ENCODE assay signal across 25 cellular contexts in the genomic region with DNA sequence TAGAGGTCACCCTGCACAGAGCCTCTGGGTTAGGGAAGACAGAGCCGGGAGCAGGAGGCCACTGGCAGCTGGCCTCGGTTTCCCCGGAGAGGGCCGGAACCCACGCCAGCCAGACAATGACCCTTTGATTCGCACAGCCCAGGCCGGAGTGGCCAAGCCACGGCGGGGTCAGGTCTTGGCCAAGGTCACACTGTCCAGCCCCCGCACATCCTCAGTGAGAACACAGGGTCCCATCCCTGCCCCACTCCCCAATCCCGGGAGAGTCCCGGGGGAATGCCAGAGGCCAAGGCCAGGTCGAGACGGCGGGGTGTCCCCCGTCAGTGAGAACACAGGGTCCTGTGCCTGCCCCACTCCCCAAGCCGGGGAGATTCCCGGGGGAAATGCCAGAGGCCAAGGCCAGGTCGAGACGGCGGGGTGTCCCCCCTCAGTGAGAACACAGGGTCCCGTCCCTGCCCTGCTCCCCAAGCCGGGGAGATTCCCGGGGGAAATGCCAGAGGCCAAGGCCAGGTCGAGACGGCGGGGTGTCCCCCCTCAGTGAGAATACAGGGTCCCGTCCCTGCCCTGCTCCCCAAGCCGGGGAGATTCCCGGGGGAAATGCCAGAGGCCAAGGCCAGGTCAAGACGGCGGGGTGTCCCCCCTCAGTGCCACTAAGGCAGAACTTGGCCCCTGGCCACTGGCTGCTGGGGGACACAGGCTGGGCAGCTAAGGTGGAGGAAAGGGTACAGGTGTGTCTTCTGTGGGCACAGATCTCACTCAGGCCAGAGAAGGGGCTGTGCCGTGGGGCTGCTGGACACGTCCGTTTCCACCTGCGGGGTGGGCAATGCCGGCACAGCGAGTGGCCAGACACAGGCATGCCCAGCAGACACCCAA. TPM values are rescaled to one million over a fixed set of nuclear protein-coding genes. Genes with fewer than 3 reads are reported as not detected.
DNase-seq lines count a peak whose midpoint lies in the region; ATAC-seq and TF ChIP-seq lines count a peak whose summit lies in the region.
"Had no signal": no experiment of that assay in that cellular context is flagged by ENCODE, and none has a peak within 500 bp of the region (broad histone marks: within the 10 kb centered on the region; RNA-seq: fewer than 3 reads in every experiment).

No MANE protein-coding gene starts in this region.

- ATAC-seq in IMR-90 (ENCODE audit: low read depth) (no peak), GM21423 (IDR thresholded peaks at IDR 0.05; ENCODE audit: unreplicated experiment) (no peak), HG02763 (IDR thresholded peaks at IDR 0.05; ENCODE audit: unreplicated experiment) (no peak), GM19397 (IDR thresholded peaks at IDR 0.05; ENCODE audit: unreplicated experiment) (no peak), HG03432 (IDR thresholded peaks at IDR 0.05; ENCODE audit: unreplicated experiment) (no peak)
- ATAC-seq: WTC11 had no signal

- peaks cover 8% of the 10 kb centered on the region; the same call in 1 of the 2 replicates for H3K9me1 ChIP-seq in IMR-90 (ENCODE audit: insufficient read depth, low read length)

- no peak for DNase-seq in IMR-90
- DNase-seq in esophagus squamous epithelium (lab: John Stamatoyannopoulos, UW) = no peak
- peak; percentile 67 for DNase-seq in medulla oblongata (ENCODE audit: extremely low spot score)
- DNase-seq: ACHN; activated CD4-positive, alpha-beta memory T cell treated with anti-CD3 and anti-CD28 coated beads, Interleukin-2, amount 10 ng/mL, durations not matched to agents 7 days and 5 days; activated naive CD4-positive, alpha-beta T cell treated with anti-CD3 and anti-CD28 coated beads for 36 hours; activated T-cell treated with anti-CD3 and anti-CD28 coated beads, Interleukin-2, amount 50 U/mL, for 1 hour; aorta; cerebellar nuclear complex; endodermal cell; NCI-H1436 treated with DMSO at 0.1 percent for 48 hours; NCI-H2171 treated with DMSO at 0.1 percent for 48 hours; stimulated activated naive CD4-positive, alpha-beta T cell had no signal

- no peak overlapping the region for H2BK120ac ChIP-seq in IMR-90 (ENCODE audit: low read depth, low read length)

- no peak overlapping the region for H2BK5ac ChIP-seq in IMR-90 (ENCODE audit: low read depth, low read length, poor library complexity, severe bottlenecking)

- TF ChIP-seq CTCF in IMR-90 (conservative IDR thresholded peaks at IDR 0.05; ENCODE audit: low read depth, low read length) = no peak
- TF ChIP-seq CTCF in esophagus squamous epithelium (IDR thresholded peaks at IDR 0.05) = no peak

- H2BK20ac ChIP-seq in IMR-90 (ENCODE audit: low read depth, low read length) = no peak overlapping the region

- H3K4me3 ChIP-seq in IMR-90 (ENCODE audit: insufficient read depth, low read depth, low read length) (no peak overlapping the region), esophagus squamous epithelium (no peak overlapping the region), skeletal muscle tissue (ENCODE audit: low read length in 3 of 3) (no peak overlapping the region)

- no peaks in the 10 kb centered on the region for H3K36me3 ChIP-seq in IMR-90 (ENCODE audit: control insufficient read depth, insufficient read depth, low read length)
- no peaks in the 10 kb centered on the region for H3K36me3 ChIP-seq in esophagus squamous epithelium
- no peaks in the 10 kb centered on the region for H3K36me3 ChIP-seq in skeletal muscle tissue (ENCODE audit: control insufficient read depth in 3 of 3, insufficient read depth in 3 of 3, low read length in 3 of 3)

- intact Hi-C loops in IMR-90 (cut with micrococcal nuclease) (no loop called here), esophagus squamous epithelium (cut with DNase I) (no loop called here)

- H3K23ac ChIP-seq in IMR-90 (ENCODE audit: low read depth, low read length) = no peak overlapping the region

- BruUV-seq in IMR-90 (replicated peaks; lab: Mats Ljungman, UMichigan) = no TSS peak

- H3K56ac ChIP-seq in IMR-90 (ENCODE audit: extremely low read depth, insufficient read depth, low read length) = no peak overlapping the region

- H3K9me3 ChIP-seq in IMR-90 (ENCODE audit: control insufficient read depth, insufficient read depth, low read length) (no peaks in the 10 kb centered on the region), esophagus squamous epithelium (no peaks in the 10 kb centered on the region), skeletal muscle tissue (ENCODE audit: control insufficient read depth in 3 of 3, low read length in 3 of 3) (no peaks in the 10 kb centered on the region)

- 84% methylated on average over 20 of the region's 38 CpGs; no CpG with 5 or more reads in 1 of the 2 experiments for WGBS in IMR-90 (ENCODE audit: extremely low coverage in 2 of 2, insufficient read length in 1 of 2), 2 experiments
- WGBS in esophagus squamous epithelium, 2 donors = 51 to 71% methylated on average over 10 to 14 of the region's 38 CpGs

- H3K14ac ChIP-seq in IMR-90 (replicated peaks; ENCODE audit: low read depth, low read length) = no peak overlapping the region

- H3K79me1 ChIP-seq in IMR-90 (ENCODE audit: low read depth in 1 of 2, low read length in 2 of 2) = peaks cover 13 to 30% of the 10 kb centered on the region in 2 experiments; a peak in 3 of 4 replicates

- H4K20me1 ChIP-seq in IMR-90 (ENCODE audit: insufficient read depth, low read length) = peaks cover 12% of the 10 kb centered on the region

- TF ChIP-seq RAD21 in IMR-90 (IDR thresholded peaks at IDR 0.05; ENCODE audit: low read length) = no peak

- H3K9ac ChIP-seq in IMR-90 (ENCODE audit: low read depth, low read length) (no peak overlapping the region), skeletal muscle tissue (ENCODE audit: low read depth in 1 of 3, low read length in 3 of 3) (no peak overlapping the region)

- no peak overlapping the region for H2AFZ ChIP-seq in IMR-90 (replicated peaks; ENCODE audit: low read length, poor library complexity)

- H3K4me2 ChIP-seq in IMR-90 (ENCODE audit: low read depth, low read length) = no peak overlapping the region

- H3K4me1 ChIP-seq in IMR-90 (ENCODE audit: control insufficient read depth, insufficient read depth, low read length) (peaks cover 22% of the 10 kb centered on the region), esophagus squamous epithelium (peaks cover 31 to 48% (median 33%) of the 10 kb centered on the region in 3 donors), skeletal muscle tissue (ENCODE audit: control insufficient read depth in 3 of 3, insufficient read depth in 3 of 3, low read length in 3 of 3) (peaks cover 22 to 28% (median 25%) of the 10 kb centered on the region in 3 donors)

- no peak overlapping the region for H2AK5ac ChIP-seq in IMR-90 (ENCODE audit: low read depth, low read length)

- H4K5ac ChIP-seq in IMR-90 (ENCODE audit: low read depth, low read length) = no peak overlapping the region

- no peak overlapping the region for H3K18ac ChIP-seq in IMR-90 (ENCODE audit: low read depth, low read length)

- no peak overlapping the region for H3K27ac ChIP-seq in IMR-90 (ENCODE audit: insufficient read depth, low read length)
- peak overlapping the region in 3 of 4 donors; percentile 64 to 95 (median 89) for H3K27ac ChIP-seq in esophagus squamous epithelium
- H3K27ac ChIP-seq in skeletal muscle tissue (ENCODE audit: low read depth, low read length) = peak overlapping the region; percentile 40

- TF ChIP-seq POLR2A in IMR-90 (IDR thresholded peaks at IDR 0.05; ENCODE audit: low read depth, low read length) = no peak
- TF ChIP-seq POLR2A in esophagus squamous epithelium (IDR thresholded peaks at IDR 0.05) = no peak

- CTCF ChIA-PET in IMR-90 (lab: Yijun Ruan, JAX) = no interaction called here

- dilution Hi-C loops in IMR-90 (cut with HindIII; ENCODE audit: low sequenced_read_pairs, unreplicated experiment) = no loop called here

- H4K91ac ChIP-seq in IMR-90 (ENCODE audit: insufficient read depth, low read depth, low read length) = no peak overlapping the region

- no peak overlapping the region for H4K8ac ChIP-seq in IMR-90 (ENCODE audit: low read depth in 2 of 2, low read length in 2 of 2)

- POLR2A ChIA-PET in IMR-90 (lab: Charles Lee; ENCODE audit: unreplicated experiment) = no interaction called here

- in situ Hi-C loops in IMR-90 (cut with MboI; ENCODE audit: low sequenced_read_pairs) = no loop called here

- H3K27me3 ChIP-seq in IMR-90 (ENCODE audit: control insufficient read depth, insufficient read depth, low read length) (no peaks in the 10 kb centered on the region), esophagus squamous epithelium (peaks cover 0 to 41% (median 0%) of the 10 kb centered on the region in 4 donors), skeletal muscle tissue (ENCODE audit: control insufficient read depth in 3 of 3, insufficient read depth in 3 of 3, low read length in 3 of 3) (peaks cover 16 to 20% (median 16%) of the 10 kb centered on the region in 3 donors)

- peak overlapping the region; percentile 87 for H2AK9ac ChIP-seq in IMR-90 (replicated peaks; ENCODE audit: low read depth, low read length, poor library complexity)

- no peak overlapping the region for H3K4ac ChIP-seq in IMR-90 (ENCODE audit: low read depth, low read length)

- no peak overlapping the region for H2BK15ac ChIP-seq in IMR-90 (ENCODE audit: low read depth, low read length)

RNA-seq across cellular contexts. Expression of gene FSTL3, which starts 1.7 kb away (rescaled TPM):
- total RNA-seq in IMR-90 (2012; rRNA removed) = 32.3 and 39.4 TPM in 2 replicates
- 76.9 and 107 TPM in 2 replicates for polyA plus RNA-seq in IMR-90 (2012; rRNA removed)
- polyA plus RNA-seq in IMR-90 (2012; cell fraction: cytosol; rRNA removed) = 42.3 and 113 TPM in 2 replicates
- 262 and 579 TPM in 2 replicates for polyA plus RNA-seq in IMR-90 (2012; cell fraction: nucleus; rRNA removed; ENCODE audit: low replicate concordance)
- 10 to 100 TPM in 3 of 4 donors, 1 to 10 TPM in 1; 4.4 to 43.3 (median 17.7) TPM for total RNA-seq in esophagus squamous epithelium
- total RNA-seq in skeletal muscle tissue = 7.3 TPM

RNA-seq across cellular contexts. Expression of gene RNF126, which starts 11.5 kb away (rescaled TPM):
- total RNA-seq in IMR-90 (2012; rRNA removed) (7.0 and 8.6 TPM in 2 replicates), esophagus squamous epithelium (100 to 1,000 TPM in 2 of 4 donors, 10 to 100 TPM in 2; 82.1 to 118 (median 98.4) TPM), skeletal muscle tissue (12.0 TPM)
- polyA plus RNA-seq in IMR-90 (2012; rRNA removed) = 25.8 and 27.4 TPM in 2 replicates
- polyA plus RNA-seq in IMR-90 (2012; cell fraction: cytosol; rRNA removed) = 32.5 and 45.6 TPM in 2 replicates
- 38.8 and 87.7 TPM in 2 replicates for polyA plus RNA-seq in IMR-90 (2012; cell fraction: nucleus; rRNA removed; ENCODE audit: low replicate concordance)

RNA-seq across cellular contexts. Expression of gene PRSS57, which starts 20.7 kb away (rescaled TPM):
- total RNA-seq in IMR-90 (2012; rRNA removed) (not detected in 2 replicates), esophagus squamous epithelium (not detected), skeletal muscle tissue (not detected)
- polyA plus RNA-seq in IMR-90 (2012; rRNA removed) = not detected in 2 replicates
- polyA plus RNA-seq in IMR-90 (2012; cell fraction: cytosol; rRNA removed) = not detected in 2 replicates
- polyA plus RNA-seq in IMR-90 (2012; cell fraction: nucleus; rRNA removed; ENCODE audit: low replicate concordance) = not detected in 2 replicates
- total RNA-seq: activated CD4-positive, alpha-beta memory T cell treated with anti-CD3 and anti-CD28 coated beads, Interleukin-2, amount 10 ng/mL, durations not matched to agents 7 days and 5 days; activated naive CD4-positive, alpha-beta T cell treated with anti-CD3 and anti-CD28 coated beads for 36 hours; aorta; endodermal cell; M059J; renal cortical epithelial cell; SK-MEL-5; T-helper 2 cell treated with Interferon-gamma antibody and Interleukin-4, amounts not matched to agents 100 ng/mL and 5 ng/mL, for 36 hours; ureter; WTC11 had no signal
- polyA plus RNA-seq: aorta, keratinocyte had no signal

RNA-seq across cellular contexts. Expression of gene PALM, which starts 34.2 kb away (rescaled TPM):
- total RNA-seq in IMR-90 (2012; rRNA removed) (2.2 TPM in 2 replicates), esophagus squamous epithelium (10 to 100 TPM in 1 of 4 donors, 1 to 10 TPM in 3; 2.6 to 19.3 (median 6.5) TPM), skeletal muscle tissue (13.0 TPM)
- polyA plus RNA-seq in IMR-90 (2012; rRNA removed) = 7.4 and 8.3 TPM in 2 replicates
- polyA plus RNA-seq in IMR-90 (2012; cell fraction: cytosol; rRNA removed) = 7.9 and 11.3 TPM in 2 replicates
- polyA plus RNA-seq in IMR-90 (2012; cell fraction: nucleus; rRNA removed; ENCODE audit: low replicate concordance) = 8.1 and 11.6 TPM in 2 replicates
- total RNA-seq: activated CD4-positive, alpha-beta memory T cell treated with anti-CD3 and anti-CD28 coated beads, Interleukin-2, amount 10 ng/mL, durations not matched to agents 7 days and 5 days; T-helper 2 cell treated with Interferon-gamma antibody and Interleukin-4, amounts not matched to agents 100 ng/mL and 5 ng/mL, for 36 hours had no signal
- polyA plus RNA-seq: keratinocyte had no signal

RNA-seq across cellular contexts. Expression of gene FGF22, which starts 34.8 kb away (rescaled TPM):
- total RNA-seq in IMR-90 (2012; rRNA removed) = not detected in 2 replicates
- 0.14 and 0.24 TPM in 2 replicates for polyA plus RNA-seq in IMR-90 (2012; rRNA removed)
- 0.21 and 0.22 TPM in 2 replicates for polyA plus RNA-seq in IMR-90 (2012; cell fraction: cytosol; rRNA removed)
- polyA plus RNA-seq in IMR-90 (2012; cell fraction: nucleus; rRNA removed; ENCODE audit: low replicate concordance) = 0.40 and 2.1 TPM in 2 replicates
- total RNA-seq in esophagus squamous epithelium = 1 to 10 TPM in 1 of 4 donors, under 1 TPM in 1, not detected in 2; 0.38 to 1.6 TPM
- not detected for total RNA-seq in skeletal muscle tissue
- total RNA-seq: activated CD4-positive, alpha-beta memory T cell treated with anti-CD3 and anti-CD28 coated beads, Interleukin-2, amount 10 ng/mL, durations not matched to agents 7 days and 5 days; activated naive CD4-positive, alpha-beta T cell treated with anti-CD3 and anti-CD28 coated beads for 36 hours; M059J; T-helper 2 cell treated with Interferon-gamma antibody and Interleukin-4, amounts not matched to agents 100 ng/mL and 5 ng/mL, for 36 hours had no signal
- polyA plus RNA-seq: keratinocyte had no signal
